In genomic region chr12:19856389-19856788, GRCh38 we compare ENCODE assay signal across 15 cellular contexts.
DNase-seq lines count a peak whose midpoint lies in the region; ATAC-seq, FAIRE-seq and TF ChIP-seq lines count a peak whose summit lies in the region.
"Had no signal": no experiment of that assay in that cellular context is flagged by ENCODE, and none has a peak within 500 bp of the region (broad histone marks: within the 10 kb centered on the region; RNA-seq: fewer than 3 reads in every experiment).

No MANE protein-coding gene starts in this region.

- no peak for TF ChIP-seq CTCF in choroid plexus epithelial cell (conservative IDR thresholded peaks at IDR 0.05; ENCODE audit: low read depth, low read length)
- no peak for TF ChIP-seq CTCF in thyroid gland (IDR thresholded peaks at IDR 0.05)
- TF ChIP-seq CTCF in CD14-positive monocyte (IDR thresholded peaks at IDR 0.05): no peak

- DNase-seq in M059J (ENCODE audit: low read depth) (peak; percentile 70), choroid plexus epithelial cell (ENCODE audit: low read depth) (peak; percentile 23), right cardiac atrium (no peak), thyroid gland (no peak), SKM-1 (lab: John Stamatoyannopoulos, UW; ENCODE audit: unreplicated experiment) (no peak), CD14-positive monocyte (ENCODE audit: low spot score) (no peak), RCC 7860 (ENCODE audit: low spot score) (no peak)
- DNase-seq: activated CD4-positive, alpha-beta T cell treated with anti-CD3 and anti-CD28 coated beads, Interleukin-2, amount 10 ng/mL, durations not matched to agents 7 days and 5 days; C1 segment of cervical spinal cord; dorsolateral prefrontal cortex; foreskin keratinocyte; MM.1S; NCI-H2107; NK-92 treated with Interleukin-12 subunit alpha and Interleukin-12 subunit beta, amount 100 ng/mL, for 24 hours; ovary had no signal

- 30% methylated on average over 5 of the region's 5 CpGs for WGBS in right cardiac atrium
- 36 to 58% methylated on average over 5 of the region's 5 CpGs for WGBS in thyroid gland, 2 donors

- intact Hi-C loops in right cardiac atrium (cut with DNase I) (no loop called here), thyroid gland (cut with DNase I) (no loop called here), CD14-positive monocyte (cut with micrococcal nuclease) (no loop called here)

- ATAC-seq in right cardiac atrium: peak; percentile 68 to 72
- ATAC-seq: foreskin keratinocyte had no signal

- H3K4me3 Mint-ChIP-seq in CD14-positive monocyte: no peak overlapping the region
- H3K4me3 Mint-ChIP-seq: activated CD4-positive, alpha-beta T cell treated with anti-CD3 and anti-CD28 coated beads, Interleukin-2, amount 10 ng/mL, durations not matched to agents 7 days and 5 days had no signal

- H3K36me3 ChIP-seq in thyroid gland: no peaks in the 10 kb centered on the region
- H3K36me3 ChIP-seq: ovary had no signal

- H3K27me3 Mint-ChIP-seq in CD14-positive monocyte (ENCODE audit: low read depth in 3 of 3): peaks cover 0 to 2% (median 0%) of the 10 kb centered on the region in 3 donors
- H3K27me3 Mint-ChIP-seq: activated CD4-positive, alpha-beta T cell treated with anti-CD3 and anti-CD28 coated beads, Interleukin-2, amount 10 ng/mL, durations not matched to agents 7 days and 5 days had no signal

- no peak overlapping the region for H3K27ac Mint-ChIP-seq in CD14-positive monocyte
- H3K27ac Mint-ChIP-seq: activated CD4-positive, alpha-beta T cell treated with anti-CD3 and anti-CD28 coated beads, Interleukin-2, amount 10 ng/mL, durations not matched to agents 7 days and 5 days had no signal

- no peaks in the 10 kb centered on the region for H3K27me3 ChIP-seq in right cardiac atrium (ENCODE audit: control insufficient read depth, insufficient read depth)
- H3K27me3 ChIP-seq in thyroid gland: no peaks in the 10 kb centered on the region
- H3K27me3 ChIP-seq: dorsolateral prefrontal cortex, foreskin keratinocyte, ovary had no signal

- H3K9me3 Mint-ChIP-seq in CD14-positive monocyte: peaks cover 0 to 6% (median 2%) of the 10 kb centered on the region in 7 donors

- H3K4me3 ChIP-seq in choroid plexus epithelial cell (ENCODE audit: low read depth, low read length) (no peak overlapping the region), right cardiac atrium (ENCODE audit: low read length) (no peak overlapping the region), thyroid gland (replicated peaks in 1 of 3) (no peak overlapping the region)
- H3K4me3 ChIP-seq: ovary had no signal

- H3K27ac ChIP-seq in right cardiac atrium (ENCODE audit: low read length): peak overlapping the region; percentile 85
- H3K27ac ChIP-seq in thyroid gland: peak overlapping the region in 2 of 3 donors; percentile 48 to 68
- H3K27ac ChIP-seq: dorsolateral prefrontal cortex, foreskin keratinocyte had no signal

- H3K9me3 ChIP-seq in right cardiac atrium (ENCODE audit: control insufficient read depth, low read length) (no peaks in the 10 kb centered on the region), thyroid gland (no peaks in the 10 kb centered on the region)
- H3K9me3 ChIP-seq: ovary had no signal

- H3K36me3 Mint-ChIP-seq in CD14-positive monocyte: no peaks in the 10 kb centered on the region

- no peak for FAIRE-seq in RCC 7860 (lab: Jason Lieb, UNC)

- H3K4me1 ChIP-seq in right cardiac atrium (ENCODE audit: control insufficient read depth, insufficient read depth, low read length) (no peaks in the 10 kb centered on the region), thyroid gland (peaks cover 7% of the 10 kb centered on the region in 2 donors)
- H3K4me1 ChIP-seq: foreskin keratinocyte had no signal

- TF ChIP-seq POLR2A in thyroid gland (IDR thresholded peaks at IDR 0.05): no peak

- H3K4me1 Mint-ChIP-seq in CD14-positive monocyte: peaks cover 4% of the 10 kb centered on the region
- H3K4me1 Mint-ChIP-seq: activated CD4-positive, alpha-beta T cell treated with anti-CD3 and anti-CD28 coated beads, Interleukin-2, amount 10 ng/mL, durations not matched to agents 7 days and 5 days had no signal

Comparison
In these comparisons a context has a peak if more than half of its experiments do, and no peak if none do; other contexts are left out.
1. DNase-seq: peak in M059J (single experiment) and choroid plexus epithelial cell (single experiment); none in right cardiac atrium (0 of 3), thyroid gland (0 of 2), SKM-1 (single experiment), CD14-positive monocyte (single experiment) and RCC 7860 (single experiment).